ENCODE assay signal across 9 cellular contexts in the genomic region with DNA sequence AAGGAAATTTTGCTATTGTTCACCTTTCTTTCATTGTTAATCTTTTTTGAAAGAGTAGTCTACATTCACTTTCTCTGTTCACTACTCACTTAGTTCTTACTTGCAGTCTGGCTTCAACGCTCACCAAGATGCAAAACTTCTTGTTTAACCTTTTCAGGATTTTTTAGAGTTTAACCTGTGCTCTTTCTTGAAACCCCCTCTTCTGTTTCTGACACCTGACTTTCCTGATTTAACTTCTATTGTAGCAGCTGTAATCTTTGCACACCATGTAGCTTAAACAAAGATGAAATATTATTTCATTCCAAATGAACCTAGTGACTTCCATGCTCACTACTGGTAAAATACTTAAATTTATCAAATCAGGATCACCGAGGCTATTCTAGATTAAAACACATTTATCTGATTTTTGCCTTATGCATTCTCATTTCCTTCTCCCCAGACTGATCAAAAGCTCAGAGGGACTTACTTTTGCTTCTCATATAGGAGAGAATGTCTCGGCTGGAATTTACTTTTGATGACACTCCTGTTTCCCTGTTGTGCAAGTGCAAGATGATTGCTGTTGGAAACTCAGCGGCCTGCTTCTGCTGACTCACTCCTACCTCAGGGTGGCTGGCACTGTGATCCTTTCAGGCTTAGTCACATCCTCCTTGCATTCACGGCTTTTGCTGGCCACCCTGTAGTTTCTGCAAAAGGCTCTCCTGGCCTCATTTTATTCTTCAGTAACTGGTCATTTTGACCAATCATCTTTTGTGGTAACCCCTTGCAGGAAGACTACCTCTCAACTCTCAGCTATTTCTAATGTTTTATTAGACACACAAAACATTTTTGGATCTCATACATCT.
DNase-seq lines count a peak whose midpoint lies in the region; ATAC-seq, FAIRE-seq and TF ChIP-seq lines count a peak whose summit lies in the region.
"Had no signal": no experiment of that assay in that cellular context is flagged by ENCODE, and none has a peak within 500 bp of the region (broad histone marks: within the 10 kb centered on the region; RNA-seq: fewer than 3 reads in every experiment).

No MANE protein-coding gene starts in this region.

- peaks cover 50% of the 10 kb centered on the region for H3F3A ChIP-seq in GM23248 (ENCODE audit: insufficient read depth)

- H3K4me3 ChIP-seq in AG04449 (ENCODE audit: low read depth, low read length) = peak overlapping the region; percentile 7
- peak overlapping the region; percentile 74 for H3K4me3 ChIP-seq in GM23248
- peak overlapping the region; percentile 58 for H3K4me3 ChIP-seq in adipocyte (ENCODE audit: low read length)
- H3K4me3 ChIP-seq: suprapubic skin had no signal

- no peaks in the 10 kb centered on the region for H3K36me3 ChIP-seq in GM23248 (ENCODE audit: low read depth)
- no peaks in the 10 kb centered on the region for H3K36me3 ChIP-seq in adipocyte (ENCODE audit: control insufficient read depth, insufficient read depth, low read length, severe bottlenecking)
- H3K36me3 ChIP-seq: suprapubic skin had no signal

- H3K9me2 ChIP-seq in GM23248 (ENCODE audit: insufficient read depth) = no peaks in the 10 kb centered on the region; the same call in 1 of the 2 replicates

- peaks cover 49% of the 10 kb centered on the region for H3K79me2 ChIP-seq in GM23248 (ENCODE audit: insufficient read depth)

- peak overlapping the region; percentile 92 for H3K27ac ChIP-seq in GM23248
- H3K27ac ChIP-seq: suprapubic skin had no signal

- H3K4me1 ChIP-seq in GM23248 (ENCODE audit: insufficient read depth) = peaks cover 53% of the 10 kb centered on the region
- H3K4me1 ChIP-seq in adipocyte (ENCODE audit: control insufficient read depth, insufficient read depth, low read length) = peaks cover 18% of the 10 kb centered on the region

- ATAC-seq in HG03521 (IDR thresholded peaks at IDR 0.05; ENCODE audit: unreplicated experiment) = no peak

- POLR2A ChIA-PET in AG04449 (lab: Yijun Ruan, JAX) = interaction anchor here (0.8 to 1.3 kb wide), 7 partner anchors 12 to 187 kb away, joined by 3 to 9 read pairs (median 3); no protein-coding TSS in a partner anchor

- H3K9me3 ChIP-seq in GM23248 (ENCODE audit: low read depth) (no peaks in the 10 kb centered on the region), adipocyte (ENCODE audit: control insufficient read depth, low read length) (no peaks in the 10 kb centered on the region)
- H3K9me3 ChIP-seq: suprapubic skin had no signal

- no peak for FAIRE-seq in frontal cortex (lab: Jason Lieb, UNC)

- H4K20me1 ChIP-seq in GM23248 (ENCODE audit: insufficient read depth) = no peaks in the 10 kb centered on the region

- H3K9ac ChIP-seq in GM23248 (peak overlapping the region; percentile 79), adipocyte (ENCODE audit: low read length) (peak overlapping the region; percentile 67)

- in situ Hi-C loops in GM23248 (cut with MboI) = no loop called here

- no peaks in the 10 kb centered on the region for H3K27me3 ChIP-seq in GM23248 (replicated peaks; ENCODE audit: insufficient read depth)
- no peaks in the 10 kb centered on the region for H3K27me3 ChIP-seq in adipocyte (replicated peaks; ENCODE audit: control insufficient read depth, insufficient read depth, low read length)

- CTCF ChIA-PET in AG04449 (lab: Yijun Ruan, JAX) = interaction anchor here (0.6 to 2.1 kb wide), 4 partner anchors 14 to 273 kb away, joined by 3 to 11 read pairs (median 5); no protein-coding TSS in a partner anchor

- H2AFZ ChIP-seq in GM23248 = peak overlapping the region; percentile 19; the same call in 1 of the 2 replicates

- no peak for TF ChIP-seq CTCF in AG04449 (IDR thresholded peaks at IDR 0.05; ENCODE audit: insufficient read depth, low read length, missing control alignments)

- peak overlapping the region; percentile 94 for H3K4me2 ChIP-seq in GM23248 (ENCODE audit: unreplicated experiment)

- DNase-seq in AG04449 (ENCODE audit: low read depth, low spot score) = peak; percentile 97
- peak; percentile 99 for DNase-seq in GM23248
- peak; percentile 95 for DNase-seq in RPMI7951 (ENCODE audit: low read depth)
- DNase-seq in adipocyte (ENCODE audit: low read depth) = peak; percentile 96
- peak; percentile 96 for DNase-seq in islet precursor cell
- DNase-seq in stimulated activated CD8-positive, alpha-beta memory T cell treated with anti-CD3 and anti-CD28 coated beads, Interleukin-12 subunit alpha, Interleukin-12 subunit beta, amount 100 ng/mL, for 1 hour (ENCODE audit: low read depth) = peak; percentile 9
- no peak for DNase-seq in frontal cortex (ENCODE audit: low spot score in 2 of 2)

- 19% methylated on average over 5 of the region's 5 CpGs for WGBS in GM23248 (ENCODE audit: low coverage in 1 of 2, low lambda C conversion rate in 2 of 2, missing lambda C conversion rate in 2 of 2), 2 experiments

Comparison
In these comparisons a context has a peak if more than half of its experiments do, and no peak if none do; other contexts are left out.
1. DNase-seq: peak in AG04449 (single experiment), GM23248 (single experiment), RPMI7951 (single experiment), adipocyte (single experiment), islet precursor cell (single experiment) and stimulated activated CD8-positive, alpha-beta memory T cell treated with anti-CD3 and anti-CD28 coated beads, Interleukin-12 subunit alpha, Interleukin-12 subunit beta, amount 100 ng/mL, for 1 hour (single experiment); none in frontal cortex (0 of 2).
2. H3K4me3 ChIP-seq: peak in every context shown above with its lines; median percentile 74 in GM23248; 58 in adipocyte; 7 in AG04449.